In genomic region chr9:135105211-135105745, GRCh38 we compare ENCODE assay signal across 28 cellular contexts. TPM values are rescaled to one million over a fixed set of nuclear protein-coding genes. Genes with fewer than 3 reads are reported as not detected.
"Had no signal": no experiment of that assay in that cellular context is flagged by ENCODE, and none has a peak within 500 bp of the region (broad histone marks: within the 10 kb centered on the region; RNA-seq: fewer than 3 reads in every experiment).

No MANE protein-coding gene starts in this region.

- H3K4me1 ChIP-seq: lower lobe of right lung, transverse colon, upper lobe of right lung, uterus had no signal

- H3K4me3 ChIP-seq: coronary artery, esophagus squamous epithelium, heart right ventricle, lower lobe of right lung, ovary, psoas muscle, sigmoid colon, transverse colon, upper lobe of right lung, uterus had no signal

- DNase-seq: dermis blood vessel endothelial cell; effector memory CD8-positive, alpha-beta T cell; erythroblast; esophagus squamous epithelium; foreskin melanocyte; glutamatergic neuron; hippocampal formation; immature natural killer cell; islet precursor cell; kidney glomerular epithelial cell; left ventricle myocardium superior; lower lobe of right lung; naive thymus-derived CD8-positive, alpha-beta T cell; nephron progenitor cell; occipital lobe; ovary; psoas muscle; sigmoid colon; stimulated activated CD4-positive, alpha-beta T cell treated with anti-CD3 and anti-CD28 coated beads, Interleukin-2, amount 100 ng/mL, for 24 hours; stimulated activated CD4-positive, alpha-beta T cell treated with anti-CD3 and anti-CD28 coated beads, Interleukin-4, amount 100 ng/mL, for 24 hours; stimulated activated naive CD8-positive, alpha-beta T cell treated with anti-CD3 and anti-CD28 coated beads, Interleukin-15, Interleukin-2, amounts not matched to agents 100 U/mL and 50 U/mL, for 24 hours; transverse colon; upper lobe of right lung; uterus had no signal

- H3K9me3 ChIP-seq: esophagus squamous epithelium, heart right ventricle, lower lobe of right lung, ovary, psoas muscle, sigmoid colon, transverse colon, upper lobe of right lung, uterus had no signal

- H3K36me3 Mint-ChIP-seq: immature natural killer cell; naive thymus-derived CD8-positive, alpha-beta T cell; stimulated activated memory B cell treated with anti-CD40 and anti-IgM and Interleukin-4, amounts not matched to agents 10 μg/mL and 1 μg/mL and 100 μg/mL, for 72 hours had no signal

- H3K36me3 ChIP-seq: esophagus squamous epithelium, heart right ventricle, lower lobe of right lung, ovary, transverse colon, upper lobe of right lung, uterus had no signal

- ATAC-seq: effector memory CD8-positive, alpha-beta T cell; left ventricle myocardium superior; lower lobe of right lung; naive thymus-derived CD8-positive, alpha-beta T cell; psoas muscle; stimulated activated memory B cell treated with anti-CD40 and anti-IgM and Interleukin-4, amounts not matched to agents 10 μg/mL and 1 μg/mL and 100 μg/mL, for 72 hours; stimulated activated naive CD8-positive, alpha-beta T cell treated with anti-CD3 and anti-CD28 coated beads, Interleukin-15, Interleukin-2, amounts not matched to agents 100 U/mL and 50 U/mL, for 24 hours; upper lobe of right lung had no signal

- H3K27ac Mint-ChIP-seq: effector memory CD8-positive, alpha-beta T cell; immature natural killer cell; nephron progenitor cell; stimulated activated memory B cell treated with anti-CD40 and anti-IgM and Interleukin-4, amounts not matched to agents 10 μg/mL and 1 μg/mL and 100 μg/mL, for 72 hours had no signal

- H3K27me3 ChIP-seq: ovary, upper lobe of right lung, uterus had no signal

- H3K4me3 Mint-ChIP-seq: effector memory CD8-positive, alpha-beta T cell; immature natural killer cell; naive thymus-derived CD8-positive, alpha-beta T cell; nephron progenitor cell; stimulated activated memory B cell treated with anti-CD40 and anti-IgM and Interleukin-4, amounts not matched to agents 10 μg/mL and 1 μg/mL and 100 μg/mL, for 72 hours had no signal

- H3K4me1 Mint-ChIP-seq: stimulated activated memory B cell treated with anti-CD40 and anti-IgM and Interleukin-4, amounts not matched to agents 10 μg/mL and 1 μg/mL and 100 μg/mL, for 72 hours had no signal

- H3K27ac ChIP-seq: coronary artery, esophagus squamous epithelium, heart right ventricle, lower lobe of right lung, ovary, sigmoid colon, transverse colon, upper lobe of right lung, uterus had no signal

- H3K9me3 Mint-ChIP-seq: effector memory CD8-positive, alpha-beta T cell; immature natural killer cell; nephron progenitor cell; stimulated activated memory B cell treated with anti-CD40 and anti-IgM and Interleukin-4, amounts not matched to agents 10 μg/mL and 1 μg/mL and 100 μg/mL, for 72 hours had no signal

RNA-seq across cellular contexts. Expression of gene OLFM1, which starts 17.8 kb away (rescaled TPM):
- total RNA-seq: myocyte; naive thymus-derived CD8-positive, alpha-beta T cell had no signal
- polyA plus RNA-seq: immature natural killer cell; naive thymus-derived CD8-positive, alpha-beta T cell had no signal
